In genomic region chr1:212827377-212827776, GRCh38 we compare ENCODE assay signal across 33 cellular contexts. TPM values are rescaled to one million over a fixed set of nuclear protein-coding genes. Genes with fewer than 3 reads are reported as not detected.
"Had no signal": no experiment of that assay in that cellular context is flagged by ENCODE, and none has a peak within 500 bp of the region (broad histone marks: within the 10 kb centered on the region; RNA-seq: fewer than 3 reads in every experiment).

No MANE protein-coding gene starts in this region.

- H3K4me2 ChIP-seq: smooth muscle cell had no signal

- H2AFZ ChIP-seq: parathyroid adenoma had no signal

- DNase-seq: dorsolateral prefrontal cortex; effector CD4-positive, alpha-beta T cell; foreskin fibroblast; gastrocnemius medialis; kidney; naive B cell; stimulated activated CD4-positive, alpha-beta T cell treated with anti-CD3 and anti-CD28 coated beads, Interleukin-12 subunit alpha, Interleukin-12 subunit beta, amount 100 ng/mL, for 4 hours; stimulated activated CD4-positive, alpha-beta T cell treated with anti-CD3 and anti-CD28 coated beads, Interleukin-1b, Interleukin-23, amount 100 ng/mL, for 48 hours; stimulated activated CD4-positive, alpha-beta T cell treated with anti-CD3 and anti-CD28 coated beads, Interleukin-4, amount 100 ng/mL, for 1 hour; stimulated activated CD8-positive, alpha-beta memory T cell treated with anti-CD3 and anti-CD28 coated beads, Interleukin-4, amount 100 ng/mL, for 48 hours; stimulated activated naive CD4-positive, alpha-beta T cell; stomach; thyroid gland; upper lobe of right lung; uterus had no signal

- H3K9ac ChIP-seq: parathyroid adenoma had no signal

- H3K79me2 ChIP-seq: parathyroid adenoma had no signal

- H3K27ac Mint-ChIP-seq: memory B cell; natural killer cell treated with Interleukin-12 subunit alpha and Interleukin-12 subunit beta and Interleukin-15 and Interleukin-18, amount 100 ng/mL, for 72 hours had no signal

- H3K4me3 ChIP-seq: dorsolateral prefrontal cortex, gastrocnemius medialis, lung, smooth muscle cell, stomach, thyroid gland, upper lobe of right lung, uterus had no signal

- H3K4me1 ChIP-seq: gastrocnemius medialis, parathyroid adenoma, thyroid gland, upper lobe of right lung, uterus had no signal

- H3K4me3 Mint-ChIP-seq: memory B cell; natural killer cell treated with Interleukin-12 subunit alpha and Interleukin-12 subunit beta and Interleukin-15 and Interleukin-18, amount 100 ng/mL, for 72 hours; neural crest cell had no signal

- H3K27me3 Mint-ChIP-seq: memory B cell, naive B cell, progenitor cell of endocrine pancreas had no signal

- H3K4me1 Mint-ChIP-seq: neural crest cell had no signal

- H3K27me3 ChIP-seq: dorsolateral prefrontal cortex, gastrocnemius medialis, neutrophil, stomach, thyroid gland, upper lobe of right lung, uterus had no signal

- H3K27ac ChIP-seq: dorsolateral prefrontal cortex, epithelial cell of prostate, gastrocnemius medialis, neutrophil, parathyroid adenoma, stomach, thyroid gland, upper lobe of right lung, uterus had no signal

- H3K9me3 ChIP-seq: gastrocnemius medialis, thyroid gland, uterus had no signal

- ATAC-seq: esophagus mucosa; gastrocnemius medialis; left lobe of liver; natural killer cell treated with Interleukin-12 subunit alpha and Interleukin-12 subunit beta and Interleukin-15 and Interleukin-18, amount 100 ng/mL, for 72 hours; sciatic nerve; upper lobe of right lung had no signal

- H3K36me3 ChIP-seq: gastrocnemius medialis, neutrophil, stomach, thyroid gland, upper lobe of right lung, uterus had no signal

- FAIRE-seq: colon, kidney had no signal

RNA-seq across cellular contexts. Expression of gene SPATA45, which starts 20.1 kb away (rescaled TPM):
- total RNA-seq: esophagus mucosa, gastrocnemius medialis, glomerular endothelial cell, left lobe of liver, lung, mononuclear cell, omental fat pad, progenitor cell of endocrine pancreas, smooth muscle cell, stomach, subcutaneous adipose tissue, thyroid gland, upper lobe of right lung, uterus had no signal
- polyA plus RNA-seq: liver, lung, stomach had no signal
